In the genomic region with DNA sequence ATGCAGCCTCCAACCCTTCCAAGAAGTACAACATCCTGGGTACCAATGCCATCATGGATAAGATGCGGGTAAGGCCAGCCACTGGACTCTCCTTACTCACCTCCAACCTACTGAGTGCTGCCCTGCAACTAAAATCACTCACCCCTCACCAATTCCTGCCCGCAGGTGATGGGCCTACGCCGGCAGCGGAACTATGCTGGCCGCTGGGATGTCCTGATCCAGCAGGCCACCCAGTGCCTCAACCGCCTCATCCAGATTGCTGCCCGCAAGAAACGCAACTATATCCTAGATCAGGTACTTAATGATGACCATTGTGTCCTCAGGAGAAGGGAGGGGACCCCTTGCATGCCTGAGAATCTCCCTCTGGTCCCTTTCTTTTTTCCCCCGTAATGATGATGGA, we compare ENCODE assay signal across 1 cellular context.
TF ChIP-seq lines count a peak whose summit lies in the region.

No MANE protein-coding gene starts in this region.

TF ChIP-seq in GM12878, 131 proteins besides CTCF, POLR2A, EP300 and RAD21:
- TF ChIP-seq SREBF2 (IDR thresholded peaks at IDR 0.05; ENCODE audit: low read length) (no peak), EED (IDR thresholded peaks at IDR 0.05; ENCODE audit: low read depth) (no peak), PAX8 (IDR thresholded peaks at IDR 0.05) (no peak), BHLHE40 (IDR thresholded peaks at IDR 0.05; ENCODE audit: borderline replicate concordance in 1 of 2, low read depth in 2 of 2, low read length in 1 of 2) (no peak), HCFC1 (IDR thresholded peaks at IDR 0.05; ENCODE audit: low read length) (no peak), ZNF274 (IDR thresholded peaks at IDR 0.05; ENCODE audit: insufficient read depth, insufficient read length) (no peak)
- TF ChIP-seq, protein P1, sequence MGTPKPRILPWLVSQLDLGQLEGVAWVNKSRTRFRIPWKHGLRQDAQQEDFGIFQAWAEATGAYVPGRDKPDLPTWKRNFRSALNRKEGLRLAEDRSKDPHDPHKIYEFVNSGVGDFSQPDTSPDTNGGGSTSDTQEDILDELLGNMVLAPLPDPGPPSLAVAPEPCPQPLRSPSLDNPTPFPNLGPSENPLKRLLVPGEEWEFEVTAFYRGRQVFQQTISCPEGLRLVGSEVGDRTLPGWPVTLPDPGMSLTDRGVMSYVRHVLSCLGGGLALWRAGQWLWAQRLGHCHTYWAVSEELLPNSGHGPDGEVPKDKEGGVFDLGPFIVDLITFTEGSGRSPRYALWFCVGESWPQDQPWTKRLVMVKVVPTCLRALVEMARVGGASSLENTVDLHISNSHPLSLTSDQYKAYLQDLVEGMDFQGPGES (IDR thresholded peaks at IDR 0.05) = no peak
